In genomic region chr20:51765381-51765780, GRCh38 we compare ENCODE assay signal across 2 cellular contexts. TPM values are rescaled to one million over a fixed set of nuclear protein-coding genes. Genes with fewer than 3 reads are reported as not detected.
"Had no signal": no experiment of that assay in that cellular context is flagged by ENCODE, and none has a peak within 500 bp of the region (broad histone marks: within the 10 kb centered on the region; RNA-seq: fewer than 3 reads in every experiment).

No MANE protein-coding gene starts in this region.

RNA-seq across cellular contexts. Expression of gene SALL4, which starts 36.9 kb away (rescaled TPM):
- total RNA-seq: activated CD4-positive, alpha-beta memory T cell treated with anti-CD3 and anti-CD28 coated beads, Interleukin-2, amount 10 ng/mL, durations not matched to agents 7 days and 5 days; gastrocnemius medialis had no signal
